1 cellular context compared by ENCODE assay signal in the genomic region with DNA sequence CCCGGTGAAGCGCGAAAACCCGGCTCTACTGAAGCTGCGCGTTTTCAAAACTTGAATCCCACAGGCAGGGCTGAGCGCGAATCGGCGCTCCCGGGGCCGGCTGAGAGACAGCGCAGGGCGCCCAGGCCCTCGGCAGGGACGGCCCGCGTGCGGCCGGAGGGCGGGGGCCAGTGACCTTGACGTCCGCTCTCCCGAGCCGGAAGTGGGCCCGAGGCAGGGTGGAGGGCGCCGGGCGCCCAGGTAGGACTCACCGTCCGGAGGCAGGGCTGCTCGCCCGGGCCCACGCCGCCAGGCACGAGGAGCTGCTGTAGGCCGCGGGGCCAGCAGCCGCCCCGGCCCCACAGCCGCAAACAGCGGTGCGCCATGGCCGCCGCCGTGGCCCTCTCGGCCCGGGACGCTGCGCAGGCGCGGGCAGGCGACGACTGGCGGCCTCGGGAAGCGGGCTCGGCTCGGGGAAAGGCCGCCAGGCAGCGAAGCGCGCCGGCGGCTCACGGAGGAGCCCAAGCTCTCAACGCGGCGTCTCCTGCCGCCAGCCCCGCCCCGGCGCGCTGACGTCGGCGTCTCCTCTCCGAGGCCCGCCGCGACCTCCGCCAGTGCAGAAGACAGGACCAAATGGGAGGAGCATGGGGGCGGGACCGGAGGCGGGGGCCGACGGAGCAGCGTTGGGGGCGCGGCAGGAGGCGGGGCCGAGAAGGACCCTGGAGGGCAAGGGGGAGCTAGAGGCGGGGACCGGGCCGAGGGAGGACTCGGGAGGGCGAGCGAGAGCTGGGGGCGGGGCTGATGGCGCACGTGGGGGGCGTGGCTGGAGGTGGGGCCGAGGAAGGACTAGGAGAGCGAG.
TF ChIP-seq lines count a peak whose summit lies in the region.

A gene (minus strand): TSS at position 510 of the 838 bp plus-strand sequence. CDS start 145 bp downstream, at position 365.

TF ChIP-seq in HepG2, 621 proteins besides CTCF, POLR2A, EP300 and RAD21 (continued from another document and continues in another):
- TF ChIP-seq, protein P1, sequence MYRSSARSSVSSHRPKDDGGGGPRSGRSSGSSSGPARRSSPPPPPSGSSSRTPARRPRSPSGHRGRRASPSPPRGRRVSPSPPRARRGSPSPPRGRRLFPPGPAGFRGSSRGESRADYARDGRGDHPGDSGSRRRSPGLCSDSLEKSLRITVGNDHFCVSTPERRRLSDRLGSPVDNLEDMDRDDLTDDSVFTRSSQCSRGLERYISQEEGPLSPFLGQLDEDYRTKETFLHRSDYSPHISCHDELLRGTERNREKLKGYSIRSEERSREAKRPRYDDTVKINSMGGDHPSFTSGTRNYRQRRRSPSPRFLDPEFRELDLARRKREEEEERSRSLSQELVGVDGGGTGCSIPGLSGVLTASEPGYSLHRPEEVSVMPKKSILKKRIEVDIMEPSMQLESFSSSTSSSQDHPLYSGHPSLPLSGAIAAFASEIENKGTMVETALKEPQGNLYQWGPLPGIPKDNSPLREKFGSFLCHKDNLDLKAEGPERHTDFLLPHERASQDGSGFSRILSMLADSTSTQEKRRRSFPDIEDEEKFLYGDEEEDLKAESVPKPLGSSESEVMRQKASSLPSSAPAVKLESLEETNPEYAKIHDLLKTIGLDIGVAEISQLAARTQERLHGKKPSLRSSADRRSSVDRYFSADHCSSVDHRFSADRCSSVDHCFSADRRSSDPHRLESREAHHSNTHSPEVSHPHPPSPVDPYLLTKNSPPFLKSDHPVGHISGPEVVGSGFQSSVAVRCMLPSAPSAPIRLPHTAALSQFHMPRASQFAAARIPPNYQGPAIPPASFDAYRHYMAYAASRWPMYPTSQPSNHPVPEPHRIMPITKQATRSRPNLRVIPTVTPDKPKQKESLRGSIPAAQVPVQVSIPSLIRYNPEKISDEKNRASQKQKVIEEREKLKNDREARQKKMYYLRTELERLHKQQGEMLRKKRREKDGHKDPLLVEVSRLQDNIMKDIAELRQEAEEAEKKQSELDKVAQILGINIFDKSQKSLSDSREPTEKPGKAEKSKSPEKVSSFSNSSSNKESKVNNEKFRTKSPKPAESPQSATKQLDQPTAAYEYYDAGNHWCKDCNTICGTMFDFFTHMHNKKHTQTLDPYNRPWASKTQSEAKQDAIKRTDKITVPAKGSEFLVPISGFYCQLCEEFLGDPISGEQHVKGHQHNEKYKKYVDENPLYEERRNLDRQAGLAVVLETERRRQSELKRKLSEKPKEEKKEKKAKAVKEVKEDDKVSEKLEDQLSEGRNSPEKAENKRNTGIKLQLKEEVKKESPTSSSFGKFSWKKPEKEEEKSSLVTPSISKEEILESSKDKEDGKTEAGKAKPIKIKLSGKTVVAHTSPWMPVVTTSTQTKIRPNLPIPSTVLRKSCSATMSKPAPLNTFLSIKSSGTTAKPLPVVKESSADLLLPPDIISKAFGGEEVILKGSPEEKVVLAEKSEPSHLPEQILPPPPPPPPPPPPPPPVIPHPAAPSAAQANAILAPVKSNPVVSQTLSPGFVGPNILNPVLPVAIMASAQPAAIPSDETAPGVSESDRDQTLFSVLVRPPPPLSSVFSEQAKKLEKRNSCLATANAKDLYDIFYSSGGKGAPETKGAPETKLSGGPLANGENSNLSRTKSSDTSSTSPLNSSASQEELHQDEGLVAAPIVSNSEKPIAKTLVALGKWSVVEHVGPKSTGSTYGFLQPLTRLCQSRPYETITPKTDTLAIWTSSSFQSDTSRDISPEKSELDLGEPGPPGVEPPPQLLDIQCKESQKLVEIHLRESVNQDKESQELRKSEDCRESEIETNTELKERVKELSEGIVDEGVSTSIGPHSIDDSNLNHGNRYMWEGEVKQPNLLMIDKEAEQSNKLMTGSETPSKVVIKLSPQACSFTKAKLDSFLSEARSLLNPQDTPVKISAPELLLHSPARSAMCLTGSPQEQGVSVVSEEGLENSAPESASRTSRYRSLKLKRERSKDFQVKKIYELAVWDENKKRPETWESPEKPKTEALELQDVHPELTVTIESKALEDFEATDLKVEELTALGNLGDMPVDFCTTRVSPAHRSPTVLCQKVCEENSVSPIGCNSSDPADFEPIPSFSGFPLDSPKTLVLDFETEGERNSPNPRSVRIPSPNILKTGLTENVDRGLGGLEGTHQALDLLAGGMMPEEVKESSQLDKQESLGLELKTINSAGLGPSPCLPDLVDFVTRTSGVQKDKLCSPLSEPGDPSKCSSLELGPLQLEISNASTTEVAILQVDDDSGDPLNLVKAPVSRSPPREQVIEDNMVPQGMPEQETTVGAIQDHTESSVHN (CRISPR knock-in tag; IDR thresholded peaks at IDR 0.05): 0 out of 2 replicates have a peak, but pooled peaks have one; percentile 36
- TF ChIP-seq MYNN (CRISPR knock-in tag; IDR thresholded peaks at IDR 0.05; ENCODE audit: low read depth) (no peak; the same call in 1 of the 2 replicates), ZNF616 (CRISPR knock-in tag; IDR thresholded peaks at IDR 0.05; ENCODE audit: low read depth) (peak; percentile 78), ZNF296 (CRISPR knock-in tag; conservative IDR thresholded peaks at IDR 0.05) (0 out of 2 replicates have a peak, but pooled peaks have one; percentile 63), EEA1 (CRISPR knock-in tag; IDR thresholded peaks at IDR 0.05; ENCODE audit: borderline replicate concordance) (peak; percentile 81), NFKB2 (CRISPR knock-in tag; IDR thresholded peaks at IDR 0.05; ENCODE audit: borderline replicate concordance) (peak; percentile 53; the same call in 1 of the 2 replicates), ZFP36L2 (CRISPR knock-in tag; IDR thresholded peaks at IDR 0.05) (no peak), ARNT2 (CRISPR knock-in tag; IDR thresholded peaks at IDR 0.05; ENCODE audit: low read depth) (peak; percentile 87), SATB2 (CRISPR knock-in tag; IDR thresholded peaks at IDR 0.05) (no peak), CCAR2 (optimal IDR thresholded peaks at IDR 0.05; ENCODE audit: low read depth, low read length) (no peak), FOXC1 (CRISPR knock-in tag; IDR thresholded peaks at IDR 0.05; ENCODE audit: borderline replicate concordance) (no peak), ZNF570 (CRISPR knock-in tag; IDR thresholded peaks at IDR 0.05; ENCODE audit: borderline replicate concordance) (no peak), ZKSCAN1 (IDR thresholded peaks at IDR 0.05; ENCODE audit: low read length) (no peak), RAD51 (IDR thresholded peaks at IDR 0.05; ENCODE audit: borderline replicate concordance) (no peak), NBN (conservative IDR thresholded peaks at IDR 0.05) (no peak), NRL (CRISPR knock-in tag; IDR thresholded peaks at IDR 0.05; ENCODE audit: borderline replicate concordance) (peak; percentile 79), NR2C2 (CRISPR knock-in tag; IDR thresholded peaks at IDR 0.05; ENCODE audit: borderline replicate concordance) (peak; percentile 80), CBFB (CRISPR knock-in tag; IDR thresholded peaks at IDR 0.05) (no peak), ZFP82 (CRISPR knock-in tag; IDR thresholded peaks at IDR 0.05; ENCODE audit: borderline replicate concordance) (peak; percentile 69; the same call in 1 of the 2 replicates), ZNF75D (CRISPR knock-in tag; IDR thresholded peaks at IDR 0.05; ENCODE audit: borderline replicate concordance) (no peak), SRY (CRISPR knock-in tag; IDR thresholded peaks at IDR 0.05) (peak; percentile 95), DNMT1 (CRISPR knock-in tag; IDR thresholded peaks at IDR 0.05) (0 out of 2 replicates have a peak, but pooled peaks have one; percentile 37), ZSCAN21 (CRISPR knock-in tag; IDR thresholded peaks at IDR 0.05; ENCODE audit: borderline replicate concordance) (peak; percentile 87; the same call in 1 of the 2 replicates), SRSF9 (IDR thresholded peaks at IDR 0.05; ENCODE audit: borderline replicate concordance, insufficient read depth, low read depth, low read length, poor library complexity, severe bottlenecking) (no peak), BRD4 (CRISPR knock-in tag; IDR thresholded peaks at IDR 0.05) (peak; percentile 77; the same call in 1 of the 2 replicates), ZNF563 (CRISPR knock-in tag; IDR thresholded peaks at IDR 0.05) (peak; percentile 90), ZNF614 (CRISPR knock-in tag; IDR thresholded peaks at IDR 0.05; ENCODE audit: borderline replicate concordance) (no peak)
- TF ChIP-seq, protein P2, sequence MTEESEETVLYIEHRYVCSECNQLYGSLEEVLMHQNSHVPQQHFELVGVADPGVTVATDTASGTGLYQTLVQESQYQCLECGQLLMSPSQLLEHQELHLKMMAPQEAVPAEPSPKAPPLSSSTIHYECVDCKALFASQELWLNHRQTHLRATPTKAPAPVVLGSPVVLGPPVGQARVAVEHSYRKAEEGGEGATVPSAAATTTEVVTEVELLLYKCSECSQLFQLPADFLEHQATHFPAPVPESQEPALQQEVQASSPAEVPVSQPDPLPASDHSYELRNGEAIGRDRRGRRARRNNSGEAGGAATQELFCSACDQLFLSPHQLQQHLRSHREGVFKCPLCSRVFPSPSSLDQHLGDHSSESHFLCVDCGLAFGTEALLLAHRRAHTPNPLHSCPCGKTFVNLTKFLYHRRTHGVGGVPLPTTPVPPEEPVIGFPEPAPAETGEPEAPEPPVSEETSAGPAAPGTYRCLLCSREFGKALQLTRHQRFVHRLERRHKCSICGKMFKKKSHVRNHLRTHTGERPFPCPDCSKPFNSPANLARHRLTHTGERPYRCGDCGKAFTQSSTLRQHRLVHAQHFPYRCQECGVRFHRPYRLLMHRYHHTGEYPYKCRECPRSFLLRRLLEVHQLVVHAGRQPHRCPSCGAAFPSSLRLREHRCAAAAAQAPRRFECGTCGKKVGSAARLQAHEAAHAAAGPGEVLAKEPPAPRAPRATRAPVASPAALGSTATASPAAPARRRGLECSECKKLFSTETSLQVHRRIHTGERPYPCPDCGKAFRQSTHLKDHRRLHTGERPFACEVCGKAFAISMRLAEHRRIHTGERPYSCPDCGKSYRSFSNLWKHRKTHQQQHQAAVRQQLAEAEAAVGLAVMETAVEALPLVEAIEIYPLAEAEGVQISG (CRISPR knock-in tag; IDR thresholded peaks at IDR 0.05): no peak; the same call in 1 of the 2 replicates
- TF ChIP-seq, protein P3, sequence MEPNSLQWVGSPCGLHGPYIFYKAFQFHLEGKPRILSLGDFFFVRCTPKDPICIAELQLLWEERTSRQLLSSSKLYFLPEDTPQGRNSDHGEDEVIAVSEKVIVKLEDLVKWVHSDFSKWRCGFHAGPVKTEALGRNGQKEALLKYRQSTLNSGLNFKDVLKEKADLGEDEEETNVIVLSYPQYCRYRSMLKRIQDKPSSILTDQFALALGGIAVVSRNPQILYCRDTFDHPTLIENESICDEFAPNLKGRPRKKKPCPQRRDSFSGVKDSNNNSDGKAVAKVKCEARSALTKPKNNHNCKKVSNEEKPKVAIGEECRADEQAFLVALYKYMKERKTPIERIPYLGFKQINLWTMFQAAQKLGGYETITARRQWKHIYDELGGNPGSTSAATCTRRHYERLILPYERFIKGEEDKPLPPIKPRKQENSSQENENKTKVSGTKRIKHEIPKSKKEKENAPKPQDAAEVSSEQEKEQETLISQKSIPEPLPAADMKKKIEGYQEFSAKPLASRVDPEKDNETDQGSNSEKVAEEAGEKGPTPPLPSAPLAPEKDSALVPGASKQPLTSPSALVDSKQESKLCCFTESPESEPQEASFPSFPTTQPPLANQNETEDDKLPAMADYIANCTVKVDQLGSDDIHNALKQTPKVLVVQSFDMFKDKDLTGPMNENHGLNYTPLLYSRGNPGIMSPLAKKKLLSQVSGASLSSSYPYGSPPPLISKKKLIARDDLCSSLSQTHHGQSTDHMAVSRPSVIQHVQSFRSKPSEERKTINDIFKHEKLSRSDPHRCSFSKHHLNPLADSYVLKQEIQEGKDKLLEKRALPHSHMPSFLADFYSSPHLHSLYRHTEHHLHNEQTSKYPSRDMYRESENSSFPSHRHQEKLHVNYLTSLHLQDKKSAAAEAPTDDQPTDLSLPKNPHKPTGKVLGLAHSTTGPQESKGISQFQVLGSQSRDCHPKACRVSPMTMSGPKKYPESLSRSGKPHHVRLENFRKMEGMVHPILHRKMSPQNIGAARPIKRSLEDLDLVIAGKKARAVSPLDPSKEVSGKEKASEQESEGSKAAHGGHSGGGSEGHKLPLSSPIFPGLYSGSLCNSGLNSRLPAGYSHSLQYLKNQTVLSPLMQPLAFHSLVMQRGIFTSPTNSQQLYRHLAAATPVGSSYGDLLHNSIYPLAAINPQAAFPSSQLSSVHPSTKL (CRISPR knock-in tag; IDR thresholded peaks at IDR 0.05): no peak
- TF ChIP-seq, protein P4, sequence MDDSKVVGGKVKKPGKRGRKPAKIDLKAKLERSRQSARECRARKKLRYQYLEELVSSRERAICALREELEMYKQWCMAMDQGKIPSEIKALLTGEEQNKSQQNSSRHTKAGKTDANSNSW (CRISPR knock-in tag; IDR thresholded peaks at IDR 0.05; ENCODE audit: borderline replicate concordance): peak; percentile 79; the same call in 1 of the 2 replicates
- TF ChIP-seq, protein P5, sequence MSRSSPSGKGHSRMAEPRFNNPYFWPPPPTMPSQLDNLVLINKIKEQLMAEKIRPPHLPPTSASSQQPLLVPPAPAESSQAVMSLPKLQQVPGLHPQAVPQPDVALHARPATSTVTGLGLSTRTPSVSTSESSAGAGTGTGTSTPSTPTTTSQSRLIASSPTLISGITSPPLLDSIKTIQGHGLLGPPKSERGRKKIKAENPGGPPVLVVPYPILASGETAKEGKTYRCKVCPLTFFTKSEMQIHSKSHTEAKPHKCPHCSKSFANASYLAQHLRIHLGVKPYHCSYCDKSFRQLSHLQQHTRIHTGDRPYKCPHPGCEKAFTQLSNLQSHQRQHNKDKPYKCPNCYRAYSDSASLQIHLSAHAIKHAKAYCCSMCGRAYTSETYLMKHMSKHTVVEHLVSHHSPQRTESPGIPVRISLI (CRISPR knock-in tag; IDR thresholded peaks at IDR 0.05; ENCODE audit: borderline replicate concordance): no peak
- TF ChIP-seq, protein P6, sequence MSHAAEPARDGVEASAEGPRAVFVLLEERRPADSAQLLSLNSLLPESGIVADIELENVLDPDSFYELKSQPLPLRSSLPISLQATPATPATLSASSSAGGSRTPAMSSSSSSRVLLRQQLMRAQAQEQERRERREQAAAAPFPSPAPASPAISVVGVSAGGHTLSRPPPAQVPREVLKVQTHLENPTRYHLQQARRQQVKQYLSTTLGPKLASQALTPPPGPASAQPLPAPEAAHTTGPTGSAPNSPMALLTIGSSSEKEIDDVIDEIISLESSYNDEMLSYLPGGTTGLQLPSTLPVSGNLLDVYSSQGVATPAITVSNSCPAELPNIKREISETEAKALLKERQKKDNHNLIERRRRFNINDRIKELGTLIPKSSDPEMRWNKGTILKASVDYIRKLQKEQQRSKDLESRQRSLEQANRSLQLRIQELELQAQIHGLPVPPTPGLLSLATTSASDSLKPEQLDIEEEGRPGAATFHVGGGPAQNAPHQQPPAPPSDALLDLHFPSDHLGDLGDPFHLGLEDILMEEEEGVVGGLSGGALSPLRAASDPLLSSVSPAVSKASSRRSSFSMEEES (CRISPR knock-in tag; IDR thresholded peaks at IDR 0.05): no peak
- TF ChIP-seq, protein P7, sequence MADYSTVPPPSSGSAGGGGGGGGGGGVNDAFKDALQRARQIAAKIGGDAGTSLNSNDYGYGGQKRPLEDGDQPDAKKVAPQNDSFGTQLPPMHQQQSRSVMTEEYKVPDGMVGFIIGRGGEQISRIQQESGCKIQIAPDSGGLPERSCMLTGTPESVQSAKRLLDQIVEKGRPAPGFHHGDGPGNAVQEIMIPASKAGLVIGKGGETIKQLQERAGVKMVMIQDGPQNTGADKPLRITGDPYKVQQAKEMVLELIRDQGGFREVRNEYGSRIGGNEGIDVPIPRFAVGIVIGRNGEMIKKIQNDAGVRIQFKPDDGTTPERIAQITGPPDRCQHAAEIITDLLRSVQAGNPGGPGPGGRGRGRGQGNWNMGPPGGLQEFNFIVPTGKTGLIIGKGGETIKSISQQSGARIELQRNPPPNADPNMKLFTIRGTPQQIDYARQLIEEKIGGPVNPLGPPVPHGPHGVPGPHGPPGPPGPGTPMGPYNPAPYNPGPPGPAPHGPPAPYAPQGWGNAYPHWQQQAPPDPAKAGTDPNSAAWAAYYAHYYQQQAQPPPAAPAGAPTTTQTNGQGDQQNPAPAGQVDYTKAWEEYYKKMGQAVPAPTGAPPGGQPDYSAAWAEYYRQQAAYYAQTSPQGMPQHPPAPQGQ (CRISPR knock-in tag; IDR thresholded peaks at IDR 0.05; ENCODE audit: borderline replicate concordance): peak; percentile 22; the same call in 1 of the 2 replicates
